ENCODE assay signal across 24 cellular contexts in genomic region chr19:38500450-38500849, GRCh38.
"Had no signal": no experiment of that assay in that cellular context is flagged by ENCODE, and none has a peak within 500 bp of the region (broad histone marks: within the 10 kb centered on the region; RNA-seq: fewer than 3 reads in every experiment).

No MANE protein-coding gene starts in this region.

- H3K27ac ChIP-seq: HL-60, KMS-11, Peyer's patch, SJCRH30 had no signal

- H3K9ac ChIP-seq: KMS-11 had no signal

- H3K4me2 ChIP-seq: KMS-11 had no signal

- H3K27ac Mint-ChIP-seq: IgD-negative memory B cell had no signal

- H3K9me3 ChIP-seq: Peyer's patch, SJCRH30 had no signal

- DNase-seq: Kasumi-1, MM.1S, NCI-H1105, NCI-H1417, NCI-H146, NCI-H1694 treated with DMSO at 0.1 percent for 48 hours, NCI-H1930, NCI-H2081, NCI-H2107, NCI-H2227 treated with DMSO at 0.1 percent for 48 hours, NCI-H524, NCI-H526 treated with DMSO at 0.1 percent for 48 hours, NCI-H774, PC-3, Peyer's patch, SHP77 treated with DMSO at 0.1 percent for 48 hours, SJCRH30, T-helper 1 cell had no signal

- H3K36me3 ChIP-seq: Peyer's patch had no signal

- H3K4me3 ChIP-seq: K562, Peyer's patch, SJCRH30 had no signal

- H3K4me3 Mint-ChIP-seq: IgD-negative memory B cell had no signal

- ATAC-seq: K562, PC-3, Right ventricle myocardium inferior, SK-N-SH treated with all-trans-retinoic acid at 6 μM for 48 hours had no signal

- H3K27me3 ChIP-seq: Peyer's patch, SJCRH30 had no signal

- H3K36me3 Mint-ChIP-seq: IgD-negative memory B cell had no signal

- H3K4me1 ChIP-seq: Peyer's patch, SJCRH30 had no signal
